Comparison of ENCODE assay signal across 8 cellular contexts in the genomic region with DNA sequence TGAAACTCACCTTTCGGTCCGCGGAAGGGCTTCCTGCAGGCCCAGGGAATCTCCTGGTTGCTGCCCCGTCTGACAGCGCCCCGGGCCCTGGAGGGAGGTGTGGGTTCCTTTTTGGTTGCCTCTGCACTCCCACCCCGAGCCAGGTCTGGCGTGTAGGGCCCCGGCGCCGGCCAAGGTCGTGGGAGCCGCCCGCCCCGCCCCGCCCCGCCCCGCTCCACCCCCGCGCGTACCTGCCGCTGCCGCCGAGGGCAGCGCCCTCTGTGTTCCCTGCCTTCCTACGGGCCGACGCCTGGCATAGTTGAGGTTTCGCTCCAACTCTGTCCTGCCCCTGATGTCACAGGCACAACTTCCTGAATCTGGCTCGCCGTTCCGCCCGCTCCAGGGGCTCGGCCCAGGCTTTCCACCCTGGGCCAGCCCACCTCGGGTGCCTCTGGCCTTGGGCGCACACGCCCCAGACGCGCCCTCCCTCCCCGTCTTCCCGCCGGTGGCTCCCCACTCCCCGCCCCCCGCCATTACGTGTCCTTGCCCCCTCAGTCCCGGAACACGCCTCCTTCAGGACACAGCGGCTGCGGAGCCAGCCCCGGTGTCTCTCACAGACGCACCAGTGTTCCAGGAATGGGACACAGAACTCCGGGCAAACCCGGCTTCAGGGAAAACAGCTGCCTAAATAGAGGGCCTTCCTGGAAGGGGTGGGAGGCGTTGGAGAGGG. TPM values are rescaled to one million over a fixed set of nuclear protein-coding genes. Genes with fewer than 3 reads are reported as not detected.
DNase-seq lines count a peak whose midpoint lies in the region; ATAC-seq and FAIRE-seq lines count a peak whose summit lies in the region.

KIAA0040 (minus strand) TSS at position 147 of the 709 bp plus-strand sequence. CDS start 31,763 bp downstream, outside the sequence.

- H3K4me3 ChIP-seq in Karpas-422 (ENCODE audit: low read length) (peak within 1 kb of the TSS; percentile 83), iPS-18c (ENCODE audit: insufficient read depth, low read depth, low read length) (peak within 1 kb of the TSS; percentile 55), small intestine (ENCODE audit: low read depth in 1 of 2, low read length in 2 of 2) (peak within 1 kb of the TSS; percentile 77 to 80)

- H3K9me3 ChIP-seq in Karpas-422 (ENCODE audit: low read length): no peaks in the 10 kb centered on the region
- H3K9me3 ChIP-seq in iPS-18c (ENCODE audit: control insufficient read depth, insufficient read depth, low read length): no peaks in the 10 kb centered on the region
- no peaks in the 10 kb centered on the region for H3K9me3 ChIP-seq in small intestine (ENCODE audit: control insufficient read depth, low read depth)

- no peaks in the 10 kb centered on the region for H3K9me3 Mint-ChIP-seq in T-helper 1 cell treated with Interleukin-12 subunit alpha and Interleukin-12 subunit beta and Interleukin-4 antibody, amounts not matched to agents 30 μg/mL and 1 μg/mL, for 36 hours

- peaks cover 51% of the 10 kb centered on the region for H3K4me1 Mint-ChIP-seq in T-helper 1 cell treated with Interleukin-12 subunit alpha and Interleukin-12 subunit beta and Interleukin-4 antibody, amounts not matched to agents 30 μg/mL and 1 μg/mL, for 36 hours (ENCODE audit: low read depth)

- H3K27me3 Mint-ChIP-seq in T-helper 1 cell treated with Interleukin-12 subunit alpha and Interleukin-12 subunit beta and Interleukin-4 antibody, amounts not matched to agents 30 μg/mL and 1 μg/mL, for 36 hours (ENCODE audit: low read depth): no peaks in the 10 kb centered on the region

- peaks cover 10% of the 10 kb centered on the region; the same call in 1 of the 2 replicates for H4K20me1 ChIP-seq in Karpas-422 (ENCODE audit: insufficient read depth, low read depth, low read length)

- peaks cover 81% of the 10 kb centered on the region for H3K4me1 ChIP-seq in Karpas-422 (ENCODE audit: low read length)
- peaks cover 3 to 25% of the 10 kb centered on the region in 2 donors for H3K4me1 ChIP-seq in small intestine (ENCODE audit: control insufficient read depth in 2 of 2, insufficient read depth in 1 of 2, low read depth in 1 of 2, low read length in 1 of 2)

- peak; percentile 49 for ATAC-seq in GM21576 (IDR thresholded peaks at IDR 0.05; ENCODE audit: unreplicated experiment)

- peaks cover 47% of the 10 kb centered on the region for H3K79me2 ChIP-seq in Karpas-422 (ENCODE audit: low read length)

- peak within 1 kb of the TSS; percentile 42; the same call in 1 of the 2 replicates for H2AFZ ChIP-seq in Karpas-422 (ENCODE audit: low read length)

- no peak for FAIRE-seq in small intestine (lab: Jason Lieb, UNC)

- peak within 1 kb of the TSS; percentile 82 for H3K9ac ChIP-seq in Karpas-422 (ENCODE audit: low read length)

- H3K36me3 Mint-ChIP-seq in T-helper 1 cell treated with Interleukin-12 subunit alpha and Interleukin-12 subunit beta and Interleukin-4 antibody, amounts not matched to agents 30 μg/mL and 1 μg/mL, for 36 hours (ENCODE audit: low read depth): peaks cover 33% of the 10 kb centered on the region

- H3K27ac ChIP-seq in Karpas-422 (ENCODE audit: low read length): peak within 1 kb of the TSS; percentile 88
- H3K27ac ChIP-seq in small intestine (ENCODE audit: low read depth in 1 of 2, low read length in 1 of 2): peak within 1 kb of the TSS; percentile 87 to 92

- DNase-seq in ELF-1 (ENCODE audit: low read depth, low spot score) (peak; percentile 53), Karpas-422 (peak; percentile 89), astrocyte of the hippocampus (ENCODE audit: low read depth, low spot score) (peak; percentile 63), small intestine (peak; percentile 90), GDM1 (lab: John Stamatoyannopoulos, UW) (no peak)

- H3K36me3 ChIP-seq in Karpas-422 (ENCODE audit: insufficient read depth, low read length) (peaks cover 26% of the 10 kb centered on the region), small intestine (ENCODE audit: control insufficient read depth in 2 of 2, insufficient read depth in 2 of 2, low read length in 2 of 2) (no peaks in the 10 kb centered on the region)

- 0 to 1% (median 1%) methylated on average over 43 to 54 of the region's 54 CpGs for WGBS in small intestine, 3 donors

- peak within 1 kb of the TSS; percentile 94 for H3K4me3 Mint-ChIP-seq in T-helper 1 cell treated with Interleukin-12 subunit alpha and Interleukin-12 subunit beta and Interleukin-4 antibody, amounts not matched to agents 30 μg/mL and 1 μg/mL, for 36 hours

- H3K27me3 ChIP-seq in Karpas-422 (ENCODE audit: low read length): no peaks in the 10 kb centered on the region
- no peaks in the 10 kb centered on the region for H3K27me3 ChIP-seq in small intestine (ENCODE audit: control insufficient read depth in 2 of 2, insufficient read depth in 2 of 2, low read length in 2 of 2)

- no peaks in the 10 kb centered on the region for H3K9me2 ChIP-seq in Karpas-422 (replicated peaks; ENCODE audit: insufficient read depth, low read length)

- peak within 1 kb of the TSS; percentile 86 for H3K27ac Mint-ChIP-seq in T-helper 1 cell treated with Interleukin-12 subunit alpha and Interleukin-12 subunit beta and Interleukin-4 antibody, amounts not matched to agents 30 μg/mL and 1 μg/mL, for 36 hours

- peak within 1 kb of the TSS; percentile 97 for H3K4me2 ChIP-seq in Karpas-422 (ENCODE audit: low read depth, low read length, poor library complexity, severe bottlenecking)

RNA-seq across cellular contexts. Expression of gene KIAA0040, which starts in this region (rescaled TPM):
- 48.5 and 86.6 TPM in 2 replicates for total RNA-seq in Karpas-422 (2014; rRNA removed; shearing (Covaris generic); ENCODE audit: low replicate concordance)
- 10 to 100 TPM in 1 of 3 donors, 1 to 10 TPM in 2; 5.4 to 15.2 (median 6.8) TPM for polyA plus RNA-seq in small intestine
